In the genomic region with DNA sequence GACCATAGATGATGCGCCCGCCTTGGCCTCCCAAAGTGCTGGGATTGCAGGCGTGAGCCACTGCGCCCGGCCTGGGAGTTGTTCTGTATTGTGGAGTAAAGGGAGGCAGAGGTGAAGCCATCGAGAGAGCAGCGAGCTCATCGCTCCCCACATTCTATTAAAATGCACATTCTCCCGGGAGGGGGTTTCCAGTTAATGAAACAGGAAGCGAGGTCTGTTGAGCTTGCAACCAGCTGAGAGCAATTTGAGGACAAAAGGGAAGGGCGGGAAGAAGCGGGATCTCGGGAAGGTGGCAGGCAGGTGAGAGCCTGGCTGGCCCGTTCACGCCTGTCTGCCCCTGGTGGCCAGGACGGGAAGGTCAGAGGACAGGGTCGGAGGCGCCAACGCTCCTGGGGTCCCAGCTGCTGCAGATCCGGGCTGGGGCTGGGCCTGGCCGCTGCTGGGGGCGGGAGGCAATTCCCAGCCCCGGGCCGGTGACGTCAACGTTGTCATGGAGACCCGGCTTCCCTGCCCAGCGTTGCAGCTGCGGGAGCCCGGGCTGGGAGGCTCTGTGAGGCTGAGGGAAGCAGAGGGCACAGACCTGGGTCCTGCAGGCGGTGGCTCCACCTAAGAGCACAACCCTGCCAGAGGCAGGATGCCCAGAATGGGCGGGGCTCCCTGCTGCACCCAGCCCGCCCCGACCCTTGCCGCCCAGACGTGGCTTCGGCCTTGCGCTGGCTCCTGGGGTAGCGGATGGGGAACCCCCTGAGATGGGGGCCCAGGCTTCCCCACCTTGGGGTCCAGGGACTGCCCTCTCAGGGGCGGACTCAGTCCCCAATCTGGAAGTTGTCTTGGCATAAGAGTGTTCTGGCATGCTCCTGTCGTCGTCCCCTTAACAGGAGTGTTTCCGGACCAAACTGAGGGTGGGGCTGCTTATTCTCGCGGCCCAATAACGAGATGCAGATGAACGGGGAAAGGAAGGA, we compare ENCODE assay signal across 1 cellular context.
TF ChIP-seq lines count a peak whose summit lies in the region.

No MANE protein-coding gene starts in this region.

TF ChIP-seq in HepG2, 621 proteins besides CTCF, POLR2A, EP300 and RAD21 (continued from another document and continues in another):
- TF ChIP-seq EED (CRISPR knock-in tag; IDR thresholded peaks at IDR 0.05) (peak; percentile 39; the same call in 1 of the 2 replicates), ZSCAN21 (CRISPR knock-in tag; IDR thresholded peaks at IDR 0.05; ENCODE audit: borderline replicate concordance) (peak; percentile 56; the same call in 1 of the 2 replicates), RFXANK (CRISPR knock-in tag; IDR thresholded peaks at IDR 0.05) (0 out of 2 replicates have a peak, but pooled peaks have one; percentile 68), ELF3 (CRISPR knock-in tag; IDR thresholded peaks at IDR 0.05) (no peak), TEAD3 (CRISPR knock-in tag; optimal IDR thresholded peaks at IDR 0.05; ENCODE audit: borderline replicate concordance) (peak; percentile 41), SP2 (CRISPR knock-in tag; IDR thresholded peaks at IDR 0.05) (no peak), ZNF232 (CRISPR knock-in tag; IDR thresholded peaks at IDR 0.05; ENCODE audit: borderline replicate concordance) (peak; percentile 71; the same call in 1 of the 2 replicates), ZNF788 (CRISPR knock-in tag; IDR thresholded peaks at IDR 0.05; ENCODE audit: borderline replicate concordance) (peak; percentile 51; the same call in 1 of the 2 replicates), SP4 (CRISPR knock-in tag; IDR thresholded peaks at IDR 0.05) (peak; percentile 50; the same call in 1 of the 2 replicates), CREM (IDR thresholded peaks at IDR 0.05) (no peak), CREM (CRISPR knock-in tag; IDR thresholded peaks at IDR 0.05) (0 out of 2 replicates have a peak, but pooled peaks have one; percentile 9), HIVEP1 (CRISPR knock-in tag; IDR thresholded peaks at IDR 0.05) (0 out of 2 replicates have a peak, but pooled peaks have one; percentile 68), ZNF501 (CRISPR knock-in tag; IDR thresholded peaks at IDR 0.05) (peak; percentile 62; the same call in 1 of the 2 replicates), SMAD3 (CRISPR knock-in tag; IDR thresholded peaks at IDR 0.05) (peak; percentile 22; the same call in 1 of the 2 replicates), NR2F2 (IDR thresholded peaks at IDR 0.05; ENCODE audit: borderline replicate concordance, low read depth) (no peak), JUN (CRISPR knock-in tag; IDR thresholded peaks at IDR 0.05) (no peak), ZBTB21 (CRISPR knock-in tag; IDR thresholded peaks at IDR 0.05) (peak; percentile 33; the same call in 1 of the 2 replicates), ZNF839 (CRISPR knock-in tag; IDR thresholded peaks at IDR 0.05; ENCODE audit: borderline replicate concordance) (0 out of 2 replicates have a peak, but pooled peaks have one; percentile 35), ZNF460 (CRISPR knock-in tag; IDR thresholded peaks at IDR 0.05; ENCODE audit: borderline replicate concordance) (no peak), ZNF850 (CRISPR knock-in tag; conservative IDR thresholded peaks at IDR 0.05) (no peak), RFXAP (CRISPR knock-in tag; IDR thresholded peaks at IDR 0.05; ENCODE audit: borderline replicate concordance) (no peak), NFKB2 (CRISPR knock-in tag; IDR thresholded peaks at IDR 0.05; ENCODE audit: borderline replicate concordance) (peak; percentile 57; the same call in 1 of the 2 replicates), ZNF567 (CRISPR knock-in tag; IDR thresholded peaks at IDR 0.05; ENCODE audit: borderline replicate concordance) (0 out of 2 replicates have a peak, but pooled peaks have one; percentile 57), ATAD3A (CRISPR knock-in tag; IDR thresholded peaks at IDR 0.05) (no peak), ELF1 (CRISPR knock-in tag; IDR thresholded peaks at IDR 0.05) (0 out of 2 replicates have a peak, but pooled peaks have one; percentile 13), FOXJ3 (CRISPR knock-in tag; IDR thresholded peaks at IDR 0.05; ENCODE audit: borderline replicate concordance) (no peak)
- TF ChIP-seq, protein P1, sequence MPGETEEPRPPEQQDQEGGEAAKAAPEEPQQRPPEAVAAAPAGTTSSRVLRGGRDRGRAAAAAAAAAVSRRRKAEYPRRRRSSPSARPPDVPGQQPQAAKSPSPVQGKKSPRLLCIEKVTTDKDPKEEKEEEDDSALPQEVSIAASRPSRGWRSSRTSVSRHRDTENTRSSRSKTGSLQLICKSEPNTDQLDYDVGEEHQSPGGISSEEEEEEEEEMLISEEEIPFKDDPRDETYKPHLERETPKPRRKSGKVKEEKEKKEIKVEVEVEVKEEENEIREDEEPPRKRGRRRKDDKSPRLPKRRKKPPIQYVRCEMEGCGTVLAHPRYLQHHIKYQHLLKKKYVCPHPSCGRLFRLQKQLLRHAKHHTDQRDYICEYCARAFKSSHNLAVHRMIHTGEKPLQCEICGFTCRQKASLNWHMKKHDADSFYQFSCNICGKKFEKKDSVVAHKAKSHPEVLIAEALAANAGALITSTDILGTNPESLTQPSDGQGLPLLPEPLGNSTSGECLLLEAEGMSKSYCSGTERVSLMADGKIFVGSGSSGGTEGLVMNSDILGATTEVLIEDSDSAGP (CRISPR knock-in tag; IDR thresholded peaks at IDR 0.05; ENCODE audit: borderline replicate concordance), result peak; percentile 72; the same call in 1 of the 2 replicates
- TF ChIP-seq, protein P2, sequence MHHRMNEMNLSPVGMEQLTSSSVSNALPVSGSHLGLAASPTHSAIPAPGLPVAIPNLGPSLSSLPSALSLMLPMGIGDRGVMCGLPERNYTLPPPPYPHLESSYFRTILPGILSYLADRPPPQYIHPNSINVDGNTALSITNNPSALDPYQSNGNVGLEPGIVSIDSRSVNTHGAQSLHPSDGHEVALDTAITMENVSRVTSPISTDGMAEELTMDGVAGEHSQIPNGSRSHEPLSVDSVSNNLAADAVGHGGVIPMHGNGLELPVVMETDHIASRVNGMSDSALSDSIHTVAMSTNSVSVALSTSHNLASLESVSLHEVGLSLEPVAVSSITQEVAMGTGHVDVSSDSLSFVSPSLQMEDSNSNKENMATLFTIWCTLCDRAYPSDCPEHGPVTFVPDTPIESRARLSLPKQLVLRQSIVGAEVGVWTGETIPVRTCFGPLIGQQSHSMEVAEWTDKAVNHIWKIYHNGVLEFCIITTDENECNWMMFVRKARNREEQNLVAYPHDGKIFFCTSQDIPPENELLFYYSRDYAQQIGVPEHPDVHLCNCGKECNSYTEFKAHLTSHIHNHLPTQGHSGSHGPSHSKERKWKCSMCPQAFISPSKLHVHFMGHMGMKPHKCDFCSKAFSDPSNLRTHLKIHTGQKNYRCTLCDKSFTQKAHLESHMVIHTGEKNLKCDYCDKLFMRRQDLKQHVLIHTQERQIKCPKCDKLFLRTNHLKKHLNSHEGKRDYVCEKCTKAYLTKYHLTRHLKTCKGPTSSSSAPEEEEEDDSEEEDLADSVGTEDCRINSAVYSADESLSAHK (CRISPR knock-in tag; IDR thresholded peaks at IDR 0.05; ENCODE audit: borderline replicate concordance), result no peak
- TF ChIP-seq, protein P3, sequence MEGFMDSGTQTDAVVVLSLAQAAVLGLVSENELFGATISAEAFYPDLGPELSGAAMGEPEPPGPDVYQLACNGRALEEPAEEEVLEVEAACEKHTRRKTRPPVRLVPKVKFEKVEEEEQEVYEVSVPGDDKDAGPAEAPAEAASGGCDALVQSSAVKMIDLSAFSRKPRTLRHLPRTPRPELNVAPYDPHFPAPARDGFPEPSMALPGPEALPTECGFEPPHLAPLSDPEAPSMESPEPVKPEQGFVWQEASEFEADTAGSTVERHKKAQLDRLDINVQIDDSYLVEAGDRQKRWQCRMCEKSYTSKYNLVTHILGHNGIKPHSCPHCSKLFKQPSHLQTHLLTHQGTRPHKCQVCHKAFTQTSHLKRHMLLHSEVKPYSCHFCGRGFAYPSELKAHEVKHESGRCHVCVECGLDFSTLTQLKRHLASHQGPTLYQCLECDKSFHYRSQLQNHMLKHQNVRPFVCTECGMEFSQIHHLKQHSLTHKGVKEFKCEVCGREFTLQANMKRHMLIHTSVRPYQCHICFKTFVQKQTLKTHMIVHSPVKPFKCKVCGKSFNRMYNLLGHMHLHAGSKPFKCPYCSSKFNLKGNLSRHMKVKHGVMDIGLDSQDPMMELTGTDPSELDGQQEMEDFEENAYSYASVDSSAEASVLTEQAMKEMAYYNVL (CRISPR knock-in tag; IDR thresholded peaks at IDR 0.05; ENCODE audit: borderline replicate concordance), result peak; percentile 38; the same call in 1 of the 2 replicates
- TF ChIP-seq, protein P4, sequence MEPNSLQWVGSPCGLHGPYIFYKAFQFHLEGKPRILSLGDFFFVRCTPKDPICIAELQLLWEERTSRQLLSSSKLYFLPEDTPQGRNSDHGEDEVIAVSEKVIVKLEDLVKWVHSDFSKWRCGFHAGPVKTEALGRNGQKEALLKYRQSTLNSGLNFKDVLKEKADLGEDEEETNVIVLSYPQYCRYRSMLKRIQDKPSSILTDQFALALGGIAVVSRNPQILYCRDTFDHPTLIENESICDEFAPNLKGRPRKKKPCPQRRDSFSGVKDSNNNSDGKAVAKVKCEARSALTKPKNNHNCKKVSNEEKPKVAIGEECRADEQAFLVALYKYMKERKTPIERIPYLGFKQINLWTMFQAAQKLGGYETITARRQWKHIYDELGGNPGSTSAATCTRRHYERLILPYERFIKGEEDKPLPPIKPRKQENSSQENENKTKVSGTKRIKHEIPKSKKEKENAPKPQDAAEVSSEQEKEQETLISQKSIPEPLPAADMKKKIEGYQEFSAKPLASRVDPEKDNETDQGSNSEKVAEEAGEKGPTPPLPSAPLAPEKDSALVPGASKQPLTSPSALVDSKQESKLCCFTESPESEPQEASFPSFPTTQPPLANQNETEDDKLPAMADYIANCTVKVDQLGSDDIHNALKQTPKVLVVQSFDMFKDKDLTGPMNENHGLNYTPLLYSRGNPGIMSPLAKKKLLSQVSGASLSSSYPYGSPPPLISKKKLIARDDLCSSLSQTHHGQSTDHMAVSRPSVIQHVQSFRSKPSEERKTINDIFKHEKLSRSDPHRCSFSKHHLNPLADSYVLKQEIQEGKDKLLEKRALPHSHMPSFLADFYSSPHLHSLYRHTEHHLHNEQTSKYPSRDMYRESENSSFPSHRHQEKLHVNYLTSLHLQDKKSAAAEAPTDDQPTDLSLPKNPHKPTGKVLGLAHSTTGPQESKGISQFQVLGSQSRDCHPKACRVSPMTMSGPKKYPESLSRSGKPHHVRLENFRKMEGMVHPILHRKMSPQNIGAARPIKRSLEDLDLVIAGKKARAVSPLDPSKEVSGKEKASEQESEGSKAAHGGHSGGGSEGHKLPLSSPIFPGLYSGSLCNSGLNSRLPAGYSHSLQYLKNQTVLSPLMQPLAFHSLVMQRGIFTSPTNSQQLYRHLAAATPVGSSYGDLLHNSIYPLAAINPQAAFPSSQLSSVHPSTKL (CRISPR knock-in tag; IDR thresholded peaks at IDR 0.05), result peak; percentile 36; the same call in 1 of the 2 replicates
- TF ChIP-seq, protein P5, sequence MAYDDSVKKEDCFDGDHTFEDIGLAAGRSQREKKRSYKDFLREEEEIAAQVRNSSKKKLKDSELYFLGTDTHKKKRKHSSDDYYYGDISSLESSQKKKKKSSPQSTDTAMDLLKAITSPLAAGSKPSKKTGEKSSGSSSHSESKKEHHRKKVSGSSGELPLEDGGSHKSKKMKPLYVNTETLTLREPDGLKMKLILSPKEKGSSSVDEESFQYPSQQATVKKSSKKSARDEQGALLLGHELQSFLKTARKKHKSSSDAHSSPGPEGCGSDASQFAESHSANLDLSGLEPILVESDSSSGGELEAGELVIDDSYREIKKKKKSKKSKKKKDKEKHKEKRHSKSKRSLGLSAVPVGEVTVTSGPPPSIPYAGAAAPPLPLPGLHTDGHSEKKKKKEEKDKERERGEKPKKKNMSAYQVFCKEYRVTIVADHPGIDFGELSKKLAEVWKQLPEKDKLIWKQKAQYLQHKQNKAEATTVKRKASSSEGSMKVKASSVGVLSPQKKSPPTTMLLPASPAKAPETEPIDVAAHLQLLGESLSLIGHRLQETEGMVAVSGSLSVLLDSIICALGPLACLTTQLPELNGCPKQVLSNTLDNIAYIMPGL (CRISPR knock-in tag; IDR thresholded peaks at IDR 0.05; ENCODE audit: borderline replicate concordance in 1 of 2, low read depth in 1 of 2), result peak; percentile 39 to 44; a peak in 1 of 4 replicates
- TF ChIP-seq, protein P6, sequence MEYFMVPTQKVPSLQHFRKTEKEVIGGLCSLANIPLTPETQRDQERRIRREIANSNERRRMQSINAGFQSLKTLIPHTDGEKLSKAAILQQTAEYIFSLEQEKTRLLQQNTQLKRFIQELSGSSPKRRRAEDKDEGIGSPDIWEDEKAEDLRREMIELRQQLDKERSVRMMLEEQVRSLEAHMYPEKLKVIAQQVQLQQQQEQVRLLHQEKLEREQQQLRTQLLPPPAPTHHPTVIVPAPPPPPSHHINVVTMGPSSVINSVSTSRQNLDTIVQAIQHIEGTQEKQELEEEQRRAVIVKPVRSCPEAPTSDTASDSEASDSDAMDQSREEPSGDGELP (IDR thresholded peaks at IDR 0.05; ENCODE audit: borderline replicate concordance, low read depth), result peak; percentile 70; the same call in 1 of the 2 replicates
- TF ChIP-seq, protein P7, sequence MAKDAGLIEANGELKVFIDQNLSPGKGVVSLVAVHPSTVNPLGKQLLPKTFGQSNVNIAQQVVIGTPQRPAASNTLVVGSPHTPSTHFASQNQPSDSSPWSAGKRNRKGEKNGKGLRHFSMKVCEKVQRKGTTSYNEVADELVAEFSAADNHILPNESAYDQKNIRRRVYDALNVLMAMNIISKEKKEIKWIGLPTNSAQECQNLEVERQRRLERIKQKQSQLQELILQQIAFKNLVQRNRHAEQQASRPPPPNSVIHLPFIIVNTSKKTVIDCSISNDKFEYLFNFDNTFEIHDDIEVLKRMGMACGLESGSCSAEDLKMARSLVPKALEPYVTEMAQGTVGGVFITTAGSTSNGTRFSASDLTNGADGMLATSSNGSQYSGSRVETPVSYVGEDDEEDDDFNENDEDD (CRISPR knock-in tag; IDR thresholded peaks at IDR 0.05; ENCODE audit: borderline replicate concordance), result peak; percentile 87; the same call in 1 of the 2 replicates
- TF ChIP-seq, protein P8, sequence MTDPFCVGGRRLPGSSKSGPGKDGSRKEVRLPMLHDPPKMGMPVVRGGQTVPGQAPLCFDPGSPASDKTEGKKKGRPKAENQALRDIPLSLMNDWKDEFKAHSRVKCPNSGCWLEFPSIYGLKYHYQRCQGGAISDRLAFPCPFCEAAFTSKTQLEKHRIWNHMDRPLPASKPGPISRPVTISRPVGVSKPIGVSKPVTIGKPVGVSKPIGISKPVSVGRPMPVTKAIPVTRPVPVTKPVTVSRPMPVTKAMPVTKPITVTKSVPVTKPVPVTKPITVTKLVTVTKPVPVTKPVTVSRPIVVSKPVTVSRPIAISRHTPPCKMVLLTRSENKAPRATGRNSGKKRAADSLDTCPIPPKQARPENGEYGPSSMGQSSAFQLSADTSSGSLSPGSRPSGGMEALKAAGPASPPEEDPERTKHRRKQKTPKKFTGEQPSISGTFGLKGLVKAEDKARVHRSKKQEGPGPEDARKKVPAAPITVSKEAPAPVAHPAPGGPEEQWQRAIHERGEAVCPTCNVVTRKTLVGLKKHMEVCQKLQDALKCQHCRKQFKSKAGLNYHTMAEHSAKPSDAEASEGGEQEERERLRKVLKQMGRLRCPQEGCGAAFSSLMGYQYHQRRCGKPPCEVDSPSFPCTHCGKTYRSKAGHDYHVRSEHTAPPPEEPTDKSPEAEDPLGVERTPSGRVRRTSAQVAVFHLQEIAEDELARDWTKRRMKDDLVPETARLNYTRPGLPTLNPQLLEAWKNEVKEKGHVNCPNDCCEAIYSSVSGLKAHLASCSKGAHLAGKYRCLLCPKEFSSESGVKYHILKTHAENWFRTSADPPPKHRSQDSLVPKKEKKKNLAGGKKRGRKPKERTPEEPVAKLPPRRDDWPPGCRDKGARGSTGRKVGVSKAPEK (CRISPR knock-in tag; IDR thresholded peaks at IDR 0.05; ENCODE audit: borderline replicate concordance), result 0 out of 2 replicates have a peak, but pooled peaks have one; percentile 68
